ENCODE assay signal across 18 cellular contexts in the genomic region with DNA sequence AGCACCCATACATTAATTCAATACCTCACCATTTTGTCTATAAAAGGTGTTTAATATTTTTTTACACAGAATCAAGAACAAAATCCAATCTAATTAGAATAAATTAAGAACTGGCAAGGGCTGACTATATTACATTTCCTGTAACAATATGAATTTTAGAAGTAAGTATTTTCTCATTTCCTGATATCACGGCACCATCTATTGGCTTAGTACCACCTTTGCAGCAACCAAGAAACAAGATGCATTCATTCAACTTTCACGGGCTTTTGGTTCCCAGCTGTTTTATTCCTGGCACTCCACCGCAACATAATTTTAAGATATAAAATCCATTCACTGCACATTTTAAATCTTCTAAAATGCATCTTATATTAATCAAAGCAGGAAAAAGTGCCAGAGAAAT. TPM values are rescaled to one million over a fixed set of nuclear protein-coding genes. Genes with fewer than 3 reads are reported as not detected.
DNase-seq lines count a peak whose midpoint lies in the region; ATAC-seq and TF ChIP-seq lines count a peak whose summit lies in the region.
"Had no signal": no experiment of that assay in that cellular context is flagged by ENCODE, and none has a peak within 500 bp of the region (broad histone marks: within the 10 kb centered on the region; RNA-seq: fewer than 3 reads in every experiment).

No MANE protein-coding gene starts in this region.

- peaks cover 25% of the 10 kb centered on the region for H3K36me3 Mint-ChIP-seq in stimulated activated naive CD8-positive, alpha-beta T cell treated with anti-CD3 and anti-CD28 coated beads, Interleukin-15, Interleukin-2, amounts not matched to agents 100 ng/mL and 50 ng/mL, for 24 hours (ENCODE audit: low read depth)
- peaks cover 5% of the 10 kb centered on the region for H3K36me3 Mint-ChIP-seq in chondrocyte (ENCODE audit: low read depth)

- no peak overlapping the region for H3K4me3 ChIP-seq in PC-3 (ENCODE audit: low read length)
- no peak overlapping the region for H3K4me3 ChIP-seq in mucosa of descending colon
- H3K4me3 ChIP-seq: right atrium auricular region had no signal

- peaks cover 57% of the 10 kb centered on the region for H3K4me1 Mint-ChIP-seq in stimulated activated naive CD8-positive, alpha-beta T cell treated with anti-CD3 and anti-CD28 coated beads, Interleukin-15, Interleukin-2, amounts not matched to agents 100 ng/mL and 50 ng/mL, for 24 hours (ENCODE audit: low read depth)
- H3K4me1 Mint-ChIP-seq in chondrocyte (ENCODE audit: low read depth) = peaks cover 30% of the 10 kb centered on the region

- ATAC-seq in stimulated activated naive CD8-positive, alpha-beta T cell treated with anti-CD3 and anti-CD28 coated beads, Interleukin-15, Interleukin-2, amounts not matched to agents 100 U/mL and 50 U/mL, for 24 hours = no peak
- ATAC-seq in PC-3 = no peak
- no peak for ATAC-seq in GM21423 (IDR thresholded peaks at IDR 0.05; ENCODE audit: unreplicated experiment)
- ATAC-seq in mucosa of descending colon = no peak
- ATAC-seq in HG03439 (IDR thresholded peaks at IDR 0.05; ENCODE audit: unreplicated experiment) = no peak

- H3K9me2 ChIP-seq in PC-3 (replicated peaks; ENCODE audit: low read length) = no peaks in the 10 kb centered on the region

- no peak overlapping the region for H3K4me3 Mint-ChIP-seq in stimulated activated naive CD8-positive, alpha-beta T cell treated with anti-CD3 and anti-CD28 coated beads, Interleukin-15, Interleukin-2, amounts not matched to agents 100 ng/mL and 50 ng/mL, for 24 hours
- no peak overlapping the region for H3K4me3 Mint-ChIP-seq in chondrocyte (ENCODE audit: unreplicated experiment)
- H3K4me3 Mint-ChIP-seq: activated naive CD8-positive, alpha-beta T cell had no signal

- no peaks in the 10 kb centered on the region for H3K27me3 ChIP-seq in PC-3 (ENCODE audit: low read length)
- H3K27me3 ChIP-seq: right atrium auricular region had no signal

- no peak overlapping the region for H2AFZ ChIP-seq in PC-3 (ENCODE audit: low read length)

- peaks cover 42% of the 10 kb centered on the region for H3K4me1 ChIP-seq in PC-3 (ENCODE audit: insufficient read depth, low read length)
- peaks cover 16% of the 10 kb centered on the region for H3K4me1 ChIP-seq in mucosa of descending colon (ENCODE audit: low read depth)

- CTCF ChIA-PET in PC-3 (lab: Charles Lee) = interaction anchor here (0.6 kb wide), 1 partner anchor 80 kb away, joined by 3 read pairs; no protein-coding TSS in a partner anchor

- H3K27ac ChIP-seq in PC-3 (ENCODE audit: low read length) = peak overlapping the region; percentile 82; the same call in 1 of the 2 replicates
- H3K27ac ChIP-seq: C4-2B, right atrium auricular region had no signal

- no peaks in the 10 kb centered on the region for H3K27me3 Mint-ChIP-seq in stimulated activated naive CD8-positive, alpha-beta T cell treated with anti-CD3 and anti-CD28 coated beads, Interleukin-15, Interleukin-2, amounts not matched to agents 100 ng/mL and 50 ng/mL, for 24 hours
- no peaks in the 10 kb centered on the region for H3K27me3 Mint-ChIP-seq in chondrocyte (ENCODE audit: low read depth)
- H3K27me3 Mint-ChIP-seq: activated naive CD8-positive, alpha-beta T cell had no signal

- H3K36me3 ChIP-seq in PC-3 (ENCODE audit: low read depth, low read length) (peaks cover 24% of the 10 kb centered on the region), mucosa of descending colon (ENCODE audit: low read depth) (no peaks in the 10 kb centered on the region)
- H3K36me3 ChIP-seq: right atrium auricular region had no signal

- BruUV-seq in PC-3 (replicated peaks; lab: Mats Ljungman, UMichigan) = no TSS peak

- H4K20me1 ChIP-seq in PC-3 (ENCODE audit: low read length) = peaks cover 49% of the 10 kb centered on the region

- DNase-seq in stimulated activated naive CD8-positive, alpha-beta T cell treated with anti-CD3 and anti-CD28 coated beads, Interleukin-15, Interleukin-2, amounts not matched to agents 100 U/mL and 50 U/mL, for 24 hours = no peak
- DNase-seq in PC-3 (no peak), chondrocyte (ENCODE audit: low spot score) (no peak), mucosa of descending colon (no peak), amygdala (lab: John Stamatoyannopoulos, UW) (no peak)
- DNase-seq: activated CD4-positive, alpha-beta T cell treated with anti-CD3 and anti-CD28 coated beads, Interleukin-2, amount 50 U/mL, for 48 hours; NCI-H1048; NCI-H510A treated with DMSO at 0.1 percent for 48 hours; RPMI8226; T-helper 9 cell had no signal

- peaks cover 90% of the 10 kb centered on the region for H3K79me2 ChIP-seq in PC-3 (ENCODE audit: low read length)

- H3K9me3 ChIP-seq in PC-3 (ENCODE audit: low read length) = no peaks in the 10 kb centered on the region
- H3K9me3 ChIP-seq in mucosa of descending colon = no peaks in the 10 kb centered on the region
- H3K9me3 ChIP-seq: right atrium auricular region had no signal

- H3K9ac ChIP-seq in PC-3 (ENCODE audit: low read length) = no peak overlapping the region

- no peak overlapping the region for H3K4me2 ChIP-seq in PC-3 (ENCODE audit: low read length)

- TF ChIP-seq CTCF in PC-3 (conservative IDR thresholded peaks at IDR 0.05; ENCODE audit: low read depth, low read length) = peak; percentile 26; the same call in 1 of the 2 replicates
- peak; percentile 63 for TF ChIP-seq CTCF in chondrocyte (IDR thresholded peaks at IDR 0.05)
- TF ChIP-seq CTCF in mucosa of descending colon (IDR thresholded peaks at IDR 0.05) = no peak

- H3K27ac Mint-ChIP-seq in stimulated activated naive CD8-positive, alpha-beta T cell treated with anti-CD3 and anti-CD28 coated beads, Interleukin-15, Interleukin-2, amounts not matched to agents 100 ng/mL and 50 ng/mL, for 24 hours = peak overlapping the region; percentile 29
- no peak overlapping the region for H3K27ac Mint-ChIP-seq in chondrocyte (ENCODE audit: unreplicated experiment)

- no peaks in the 10 kb centered on the region for H3F3A ChIP-seq in PC-3 (ENCODE audit: low read length, unreplicated experiment)

- no peaks in the 10 kb centered on the region for H3K9me3 Mint-ChIP-seq in stimulated activated naive CD8-positive, alpha-beta T cell treated with anti-CD3 and anti-CD28 coated beads, Interleukin-15, Interleukin-2, amounts not matched to agents 100 ng/mL and 50 ng/mL, for 24 hours
- H3K9me3 Mint-ChIP-seq in chondrocyte (ENCODE audit: low read depth) = no peaks in the 10 kb centered on the region

- intact Hi-C loops in PC-3 (cut with micrococcal nuclease) (loop anchor here (10.0 kb wide), 1 partner anchor 270 kb away; no protein-coding TSS in a partner anchor), mucosa of descending colon (cut with DNase I, micrococcal nuclease) (no loop called here)

- POLR2A ChIA-PET in PC-3 (lab: Charles Lee; ENCODE audit: unreplicated experiment) = interaction anchor here (0.6 kb wide), 1 partner anchor 261 kb away, joined by 3 read pairs; no protein-coding TSS in a partner anchor

RNA-seq across cellular contexts. Expression of a gene that starts 20.6 kb away (rescaled TPM):
- total RNA-seq in PC-3 (2014; rRNA removed) = 314 and 372 TPM in 2 replicates
- total RNA-seq in chondrocyte = 105 to 132 TPM (median 108 TPM) in 3 replicates
- total RNA-seq in mucosa of descending colon = 100 to 1,000 TPM in 1 of 3 donors, 10 to 100 TPM in 2; 83.6 to 120 (median 92.3) TPM

RNA-seq across cellular contexts. Expression of a gene that starts 55.7 kb away (rescaled TPM):
- total RNA-seq in PC-3 (2014; rRNA removed) = not detected in 2 replicates
- total RNA-seq in chondrocyte = not detected in 3 replicates
- not detected for total RNA-seq in mucosa of descending colon
- total RNA-seq: HT-29, myocyte, right atrium auricular region had no signal
